In the genomic region with DNA sequence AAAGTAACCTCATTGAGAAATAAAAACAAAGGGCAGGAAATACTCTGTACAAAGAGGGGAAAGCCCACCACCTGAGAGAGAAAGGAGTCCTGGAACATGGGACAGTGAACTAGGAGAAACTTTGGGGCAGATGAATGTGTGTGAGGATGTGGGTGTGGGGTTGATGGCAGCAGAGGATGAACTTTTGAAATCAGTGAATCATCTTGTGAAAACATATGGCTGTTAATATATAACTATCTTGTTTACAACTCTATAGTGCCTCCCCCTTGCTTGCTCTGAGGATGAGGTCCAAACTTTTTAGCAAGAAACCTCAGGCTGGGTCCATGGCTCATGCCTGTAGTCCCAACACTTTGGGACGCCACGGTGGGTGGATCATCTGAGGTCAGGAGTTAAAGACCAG, we compare ENCODE assay signal across 1 cellular context.
TF ChIP-seq lines count a peak whose summit lies in the region.

No MANE protein-coding gene starts in this region.

TF ChIP-seq in HepG2, 621 proteins besides CTCF, POLR2A, EP300 and RAD21 (continued from another document):
- TF ChIP-seq, protein P1, sequence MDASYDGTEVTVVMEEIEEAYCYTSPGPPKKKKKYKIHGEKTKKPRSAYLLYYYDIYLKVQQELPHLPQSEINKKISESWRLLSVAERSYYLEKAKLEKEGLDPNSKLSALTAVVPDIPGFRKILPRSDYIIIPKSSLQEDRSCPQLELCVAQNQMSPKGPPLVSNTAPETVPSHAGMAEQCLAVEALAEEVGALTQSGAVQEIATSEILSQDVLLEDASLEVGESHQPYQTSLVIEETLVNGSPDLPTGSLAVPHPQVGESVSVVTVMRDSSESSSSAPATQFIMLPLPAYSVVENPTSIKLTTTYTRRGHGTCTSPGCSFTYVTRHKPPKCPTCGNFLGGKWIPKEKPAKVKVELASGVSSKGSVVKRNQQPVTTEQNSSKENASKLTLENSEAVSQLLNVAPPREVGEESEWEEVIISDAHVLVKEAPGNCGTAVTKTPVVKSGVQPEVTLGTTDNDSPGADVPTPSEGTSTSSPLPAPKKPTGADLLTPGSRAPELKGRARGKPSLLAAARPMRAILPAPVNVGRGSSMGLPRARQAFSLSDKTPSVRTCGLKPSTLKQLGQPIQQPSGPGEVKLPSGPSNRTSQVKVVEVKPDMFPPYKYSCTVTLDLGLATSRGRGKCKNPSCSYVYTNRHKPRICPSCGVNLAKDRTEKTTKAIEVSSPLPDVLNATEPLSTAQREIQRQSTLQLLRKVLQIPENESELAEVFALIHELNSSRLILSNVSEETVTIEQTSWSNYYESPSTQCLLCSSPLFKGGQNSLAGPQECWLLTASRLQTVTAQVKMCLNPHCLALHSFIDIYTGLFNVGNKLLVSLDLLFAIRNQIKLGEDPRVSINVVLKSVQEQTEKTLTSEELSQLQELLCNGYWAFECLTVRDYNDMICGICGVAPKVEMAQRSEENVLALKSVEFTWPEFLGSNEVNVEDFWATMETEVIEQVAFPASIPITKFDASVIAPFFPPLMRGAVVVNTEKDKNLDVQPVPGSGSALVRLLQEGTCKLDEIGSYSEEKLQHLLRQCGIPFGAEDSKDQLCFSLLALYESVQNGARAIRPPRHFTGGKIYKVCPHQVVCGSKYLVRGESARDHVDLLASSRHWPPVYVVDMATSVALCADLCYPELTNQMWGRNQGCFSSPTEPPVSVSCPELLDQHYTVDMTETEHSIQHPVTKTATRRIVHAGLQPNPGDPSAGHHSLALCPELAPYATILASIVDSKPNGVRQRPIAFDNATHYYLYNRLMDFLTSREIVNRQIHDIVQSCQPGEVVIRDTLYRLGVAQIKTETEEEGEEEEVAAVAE (CRISPR knock-in tag; IDR thresholded peaks at IDR 0.05; ENCODE audit: borderline replicate concordance) = no peak
- TF ChIP-seq, protein P2, sequence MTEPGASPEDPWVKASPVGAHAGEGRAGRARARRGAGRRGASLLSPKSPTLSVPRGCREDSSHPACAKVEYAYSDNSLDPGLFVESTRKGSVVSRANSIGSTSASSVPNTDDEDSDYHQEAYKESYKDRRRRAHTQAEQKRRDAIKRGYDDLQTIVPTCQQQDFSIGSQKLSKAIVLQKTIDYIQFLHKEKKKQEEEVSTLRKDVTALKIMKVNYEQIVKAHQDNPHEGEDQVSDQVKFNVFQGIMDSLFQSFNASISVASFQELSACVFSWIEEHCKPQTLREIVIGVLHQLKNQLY (CRISPR knock-in tag; IDR thresholded peaks at IDR 0.05) = no peak
- TF ChIP-seq ZNF20 (CRISPR knock-in tag; IDR thresholded peaks at IDR 0.05) (no peak), FOXP1 (IDR thresholded peaks at IDR 0.05) (no peak), FOXP1 (CRISPR knock-in tag; IDR thresholded peaks at IDR 0.05) (peak; percentile 64), FOXK1 (CRISPR knock-in tag; IDR thresholded peaks at IDR 0.05; ENCODE audit: borderline replicate concordance, low read depth) (0 out of 2 replicates have a peak, but pooled peaks have one; percentile 59), KDM4B (CRISPR knock-in tag; IDR thresholded peaks at IDR 0.05) (no peak), ZNF644 (CRISPR knock-in tag; IDR thresholded peaks at IDR 0.05; ENCODE audit: low read depth) (0 out of 2 replicates have a peak, but pooled peaks have one; percentile 4), SAP130 (CRISPR knock-in tag; IDR thresholded peaks at IDR 0.05; ENCODE audit: low read depth) (0 out of 2 replicates have a peak, but pooled peaks have one; percentile 36), RARA (CRISPR knock-in tag; IDR thresholded peaks at IDR 0.05) (peak; percentile 31; the same call in 1 of the 2 replicates), ZNF572 (CRISPR knock-in tag; IDR thresholded peaks at IDR 0.05) (no peak), FOSL1 (CRISPR knock-in tag; IDR thresholded peaks at IDR 0.05; ENCODE audit: borderline replicate concordance) (0 out of 2 replicates have a peak, but pooled peaks have one; percentile 13), ZNF546 (CRISPR knock-in tag; conservative IDR thresholded peaks at IDR 0.05) (no peak), ZNF841 (CRISPR knock-in tag; IDR thresholded peaks at IDR 0.05; ENCODE audit: borderline replicate concordance) (no peak), PCBP2 (optimal IDR thresholded peaks at IDR 0.05; ENCODE audit: low read depth, low read length, poor library complexity, severe bottlenecking) (no peak), MIER3 (CRISPR knock-in tag; IDR thresholded peaks at IDR 0.05; ENCODE audit: borderline replicate concordance) (no peak), CEBPB (IDR thresholded peaks at IDR 0.05; ENCODE audit: borderline replicate concordance, low read depth, low read length) (peak; percentile 1; the same call in 1 of the 2 replicates), LCORL (IDR thresholded peaks at IDR 0.05) (no peak), LCORL (CRISPR knock-in tag; IDR thresholded peaks at IDR 0.05) (peak; percentile 81; the same call in 1 of the 2 replicates), FOXA3 (CRISPR knock-in tag; IDR thresholded peaks at IDR 0.05) (peak; percentile 71), SOX5 (CRISPR knock-in tag; IDR thresholded peaks at IDR 0.05; ENCODE audit: borderline replicate concordance) (peak; percentile 24; the same call in 1 of the 2 replicates), KDM6A (CRISPR knock-in tag; IDR thresholded peaks at IDR 0.05; ENCODE audit: low read depth) (0 out of 2 replicates have a peak, but pooled peaks have one; percentile 10), IRF2 (CRISPR knock-in tag; IDR thresholded peaks at IDR 0.05) (no peak), ATF7-NPFF (CRISPR knock-in tag; IDR thresholded peaks at IDR 0.05; ENCODE audit: low read depth) (no peak), NCOR1 (IDR thresholded peaks at IDR 0.05; ENCODE audit: borderline replicate concordance, low read length) (no peak), ZNF766 (CRISPR knock-in tag; IDR thresholded peaks at IDR 0.05; ENCODE audit: borderline replicate concordance) (peak; percentile 87; the same call in 1 of the 2 replicates), NFIC (IDR thresholded peaks at IDR 0.05; ENCODE audit: low read length) (no peak), FOSL2 (CRISPR knock-in tag; IDR thresholded peaks at IDR 0.05) (peak; percentile 89), TEAD3 (CRISPR knock-in tag; optimal IDR thresholded peaks at IDR 0.05; ENCODE audit: borderline replicate concordance) (peak; percentile 25)
- TF ChIP-seq, protein P3, sequence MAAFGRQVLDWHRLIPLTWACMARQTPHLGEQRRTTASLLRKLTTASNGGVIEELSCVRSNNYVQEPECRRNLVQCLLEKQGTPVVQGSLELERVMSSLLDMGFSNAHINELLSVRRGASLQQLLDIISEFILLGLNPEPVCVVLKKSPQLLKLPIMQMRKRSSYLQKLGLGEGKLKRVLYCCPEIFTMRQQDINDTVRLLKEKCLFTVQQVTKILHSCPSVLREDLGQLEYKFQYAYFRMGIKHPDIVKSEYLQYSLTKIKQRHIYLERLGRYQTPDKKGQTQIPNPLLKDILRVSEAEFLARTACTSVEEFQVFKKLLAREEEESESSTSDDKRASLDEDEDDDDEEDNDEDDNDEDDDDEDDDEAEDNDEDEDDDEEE (CRISPR knock-in tag; IDR thresholded peaks at IDR 0.05) = no peak
- TF ChIP-seq, protein P4, sequence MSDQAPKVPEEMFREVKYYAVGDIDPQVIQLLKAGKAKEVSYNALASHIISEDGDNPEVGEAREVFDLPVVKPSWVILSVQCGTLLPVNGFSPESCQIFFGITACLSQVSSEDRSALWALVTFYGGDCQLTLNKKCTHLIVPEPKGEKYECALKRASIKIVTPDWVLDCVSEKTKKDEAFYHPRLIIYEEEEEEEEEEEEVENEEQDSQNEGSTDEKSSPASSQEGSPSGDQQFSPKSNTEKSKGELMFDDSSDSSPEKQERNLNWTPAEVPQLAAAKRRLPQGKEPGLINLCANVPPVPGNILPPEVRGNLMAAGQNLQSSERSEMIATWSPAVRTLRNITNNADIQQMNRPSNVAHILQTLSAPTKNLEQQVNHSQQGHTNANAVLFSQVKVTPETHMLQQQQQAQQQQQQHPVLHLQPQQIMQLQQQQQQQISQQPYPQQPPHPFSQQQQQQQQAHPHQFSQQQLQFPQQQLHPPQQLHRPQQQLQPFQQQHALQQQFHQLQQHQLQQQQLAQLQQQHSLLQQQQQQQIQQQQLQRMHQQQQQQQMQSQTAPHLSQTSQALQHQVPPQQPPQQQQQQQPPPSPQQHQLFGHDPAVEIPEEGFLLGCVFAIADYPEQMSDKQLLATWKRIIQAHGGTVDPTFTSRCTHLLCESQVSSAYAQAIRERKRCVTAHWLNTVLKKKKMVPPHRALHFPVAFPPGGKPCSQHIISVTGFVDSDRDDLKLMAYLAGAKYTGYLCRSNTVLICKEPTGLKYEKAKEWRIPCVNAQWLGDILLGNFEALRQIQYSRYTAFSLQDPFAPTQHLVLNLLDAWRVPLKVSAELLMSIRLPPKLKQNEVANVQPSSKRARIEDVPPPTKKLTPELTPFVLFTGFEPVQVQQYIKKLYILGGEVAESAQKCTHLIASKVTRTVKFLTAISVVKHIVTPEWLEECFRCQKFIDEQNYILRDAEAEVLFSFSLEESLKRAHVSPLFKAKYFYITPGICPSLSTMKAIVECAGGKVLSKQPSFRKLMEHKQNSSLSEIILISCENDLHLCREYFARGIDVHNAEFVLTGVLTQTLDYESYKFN (CRISPR knock-in tag; conservative IDR thresholded peaks at IDR 0.05) = 0 out of 2 replicates have a peak, but pooled peaks have one; percentile 34
- TF ChIP-seq, protein P5, sequence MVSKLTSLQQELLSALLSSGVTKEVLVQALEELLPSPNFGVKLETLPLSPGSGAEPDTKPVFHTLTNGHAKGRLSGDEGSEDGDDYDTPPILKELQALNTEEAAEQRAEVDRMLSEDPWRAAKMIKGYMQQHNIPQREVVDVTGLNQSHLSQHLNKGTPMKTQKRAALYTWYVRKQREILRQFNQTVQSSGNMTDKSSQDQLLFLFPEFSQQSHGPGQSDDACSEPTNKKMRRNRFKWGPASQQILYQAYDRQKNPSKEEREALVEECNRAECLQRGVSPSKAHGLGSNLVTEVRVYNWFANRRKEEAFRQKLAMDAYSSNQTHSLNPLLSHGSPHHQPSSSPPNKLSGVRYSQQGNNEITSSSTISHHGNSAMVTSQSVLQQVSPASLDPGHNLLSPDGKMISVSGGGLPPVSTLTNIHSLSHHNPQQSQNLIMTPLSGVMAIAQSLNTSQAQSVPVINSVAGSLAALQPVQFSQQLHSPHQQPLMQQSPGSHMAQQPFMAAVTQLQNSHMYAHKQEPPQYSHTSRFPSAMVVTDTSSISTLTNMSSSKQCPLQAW (CRISPR knock-in tag; IDR thresholded peaks at IDR 0.05) = peak; percentile 79
- TF ChIP-seq, protein P6, sequence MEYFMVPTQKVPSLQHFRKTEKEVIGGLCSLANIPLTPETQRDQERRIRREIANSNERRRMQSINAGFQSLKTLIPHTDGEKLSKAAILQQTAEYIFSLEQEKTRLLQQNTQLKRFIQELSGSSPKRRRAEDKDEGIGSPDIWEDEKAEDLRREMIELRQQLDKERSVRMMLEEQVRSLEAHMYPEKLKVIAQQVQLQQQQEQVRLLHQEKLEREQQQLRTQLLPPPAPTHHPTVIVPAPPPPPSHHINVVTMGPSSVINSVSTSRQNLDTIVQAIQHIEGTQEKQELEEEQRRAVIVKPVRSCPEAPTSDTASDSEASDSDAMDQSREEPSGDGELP (IDR thresholded peaks at IDR 0.05; ENCODE audit: borderline replicate concordance, low read depth) = peak; percentile 19; the same call in 1 of the 2 replicates
- TF ChIP-seq, protein P7, sequence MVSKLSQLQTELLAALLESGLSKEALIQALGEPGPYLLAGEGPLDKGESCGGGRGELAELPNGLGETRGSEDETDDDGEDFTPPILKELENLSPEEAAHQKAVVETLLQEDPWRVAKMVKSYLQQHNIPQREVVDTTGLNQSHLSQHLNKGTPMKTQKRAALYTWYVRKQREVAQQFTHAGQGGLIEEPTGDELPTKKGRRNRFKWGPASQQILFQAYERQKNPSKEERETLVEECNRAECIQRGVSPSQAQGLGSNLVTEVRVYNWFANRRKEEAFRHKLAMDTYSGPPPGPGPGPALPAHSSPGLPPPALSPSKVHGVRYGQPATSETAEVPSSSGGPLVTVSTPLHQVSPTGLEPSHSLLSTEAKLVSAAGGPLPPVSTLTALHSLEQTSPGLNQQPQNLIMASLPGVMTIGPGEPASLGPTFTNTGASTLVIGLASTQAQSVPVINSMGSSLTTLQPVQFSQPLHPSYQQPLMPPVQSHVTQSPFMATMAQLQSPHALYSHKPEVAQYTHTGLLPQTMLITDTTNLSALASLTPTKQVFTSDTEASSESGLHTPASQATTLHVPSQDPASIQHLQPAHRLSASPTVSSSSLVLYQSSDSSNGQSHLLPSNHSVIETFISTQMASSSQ (IDR thresholded peaks at IDR 0.05; ENCODE audit: low read depth) = peak; percentile 85
- TF ChIP-seq, protein P7 (CRISPR knock-in tag; IDR thresholded peaks at IDR 0.05; ENCODE audit: borderline replicate concordance) = no peak
- TF ChIP-seq, protein P8, sequence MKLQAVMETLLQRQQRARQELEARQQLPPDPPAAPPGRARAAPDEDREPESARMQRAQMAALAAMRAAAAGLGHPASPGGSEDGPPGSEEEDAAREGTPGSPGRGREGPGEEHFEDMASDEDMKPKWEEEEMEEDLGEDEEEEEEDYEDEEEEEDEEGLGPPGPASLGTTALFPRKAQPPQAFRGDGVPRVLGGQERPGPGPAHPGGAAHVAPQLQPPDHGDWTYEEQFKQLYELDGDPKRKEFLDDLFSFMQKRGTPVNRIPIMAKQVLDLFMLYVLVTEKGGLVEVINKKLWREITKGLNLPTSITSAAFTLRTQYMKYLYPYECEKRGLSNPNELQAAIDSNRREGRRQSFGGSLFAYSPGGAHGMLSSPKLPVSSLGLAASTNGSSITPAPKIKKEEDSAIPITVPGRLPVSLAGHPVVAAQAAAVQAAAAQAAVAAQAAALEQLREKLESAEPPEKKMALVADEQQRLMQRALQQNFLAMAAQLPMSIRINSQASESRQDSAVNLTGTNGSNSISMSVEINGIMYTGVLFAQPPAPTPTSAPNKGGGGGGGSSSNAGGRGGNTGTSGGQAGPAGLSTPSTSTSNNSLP (IDR thresholded peaks at IDR 0.05; ENCODE audit: low read depth, low read length) = 0 out of 2 replicates have a peak, but pooled peaks have one; percentile 57
- TF ChIP-seq, protein P9, sequence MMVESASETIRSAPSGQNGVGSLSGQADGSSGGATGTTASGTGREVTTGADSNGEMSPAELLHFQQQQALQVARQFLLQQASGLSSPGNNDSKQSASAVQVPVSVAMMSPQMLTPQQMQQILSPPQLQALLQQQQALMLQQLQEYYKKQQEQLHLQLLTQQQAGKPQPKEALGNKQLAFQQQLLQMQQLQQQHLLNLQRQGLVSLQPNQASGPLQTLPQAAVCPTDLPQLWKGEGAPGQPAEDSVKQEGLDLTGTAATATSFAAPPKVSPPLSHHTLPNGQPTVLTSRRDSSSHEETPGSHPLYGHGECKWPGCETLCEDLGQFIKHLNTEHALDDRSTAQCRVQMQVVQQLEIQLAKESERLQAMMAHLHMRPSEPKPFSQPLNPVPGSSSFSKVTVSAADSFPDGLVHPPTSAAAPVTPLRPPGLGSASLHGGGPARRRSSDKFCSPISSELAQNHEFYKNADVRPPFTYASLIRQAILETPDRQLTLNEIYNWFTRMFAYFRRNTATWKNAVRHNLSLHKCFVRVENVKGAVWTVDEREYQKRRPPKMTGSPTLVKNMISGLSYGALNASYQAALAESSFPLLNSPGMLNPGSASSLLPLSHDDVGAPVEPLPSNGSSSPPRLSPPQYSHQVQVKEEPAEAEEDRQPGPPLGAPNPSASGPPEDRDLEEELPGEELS (CRISPR knock-in tag; IDR thresholded peaks at IDR 0.05) = no peak
